In the genomic region with DNA sequence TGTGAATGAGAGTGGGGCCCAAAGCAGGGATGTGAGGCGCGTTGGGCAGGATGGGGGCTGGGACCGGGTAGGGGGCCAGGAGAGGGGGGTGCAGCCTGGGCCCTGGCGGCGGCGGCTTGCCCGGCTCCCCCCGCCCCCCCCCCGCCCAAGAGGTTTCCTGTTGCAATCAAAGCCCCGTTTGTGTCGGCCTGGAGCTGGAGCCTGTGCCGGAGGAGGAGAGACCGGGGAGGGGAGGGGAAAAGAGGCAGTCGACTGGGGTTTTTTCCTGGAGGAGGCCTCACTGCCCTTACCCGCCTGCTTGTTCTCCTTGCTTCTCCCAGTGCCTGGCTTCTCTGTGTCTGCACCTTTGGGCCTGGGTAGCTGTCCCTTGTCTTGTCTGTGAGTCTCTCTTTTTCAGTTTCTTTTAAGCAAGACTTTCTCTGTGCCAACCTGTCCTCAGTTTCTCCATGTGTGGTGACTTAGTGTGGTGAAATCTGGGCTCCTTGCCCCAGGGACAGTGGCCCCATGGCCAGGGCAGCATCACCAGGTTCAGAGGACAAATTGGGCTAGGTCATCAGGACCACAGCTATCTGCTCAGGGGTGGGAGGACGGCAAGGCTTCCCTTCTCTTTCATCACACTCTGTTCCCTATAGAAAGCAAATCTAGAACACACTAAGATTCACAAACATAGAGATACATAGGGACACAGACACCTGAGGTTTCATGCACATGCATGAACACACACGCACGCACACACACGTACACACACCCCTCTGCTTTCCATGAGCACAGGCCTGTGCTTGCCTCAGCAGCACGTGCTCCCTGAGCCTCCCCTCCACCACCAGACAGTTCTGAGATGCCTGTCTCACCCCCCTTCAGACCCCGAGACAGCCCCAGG, we compare ENCODE assay signal across 2 cellular contexts.
TF ChIP-seq lines count a peak whose summit lies in the region.

No MANE protein-coding gene starts in this region.

TF ChIP-seq in SK-N-SH treated with all-trans-retinoic acid at 6 μM for 48 hours, 23 proteins besides CTCF, POLR2A, EP300 and RAD21:
- TF ChIP-seq, protein P1, sequence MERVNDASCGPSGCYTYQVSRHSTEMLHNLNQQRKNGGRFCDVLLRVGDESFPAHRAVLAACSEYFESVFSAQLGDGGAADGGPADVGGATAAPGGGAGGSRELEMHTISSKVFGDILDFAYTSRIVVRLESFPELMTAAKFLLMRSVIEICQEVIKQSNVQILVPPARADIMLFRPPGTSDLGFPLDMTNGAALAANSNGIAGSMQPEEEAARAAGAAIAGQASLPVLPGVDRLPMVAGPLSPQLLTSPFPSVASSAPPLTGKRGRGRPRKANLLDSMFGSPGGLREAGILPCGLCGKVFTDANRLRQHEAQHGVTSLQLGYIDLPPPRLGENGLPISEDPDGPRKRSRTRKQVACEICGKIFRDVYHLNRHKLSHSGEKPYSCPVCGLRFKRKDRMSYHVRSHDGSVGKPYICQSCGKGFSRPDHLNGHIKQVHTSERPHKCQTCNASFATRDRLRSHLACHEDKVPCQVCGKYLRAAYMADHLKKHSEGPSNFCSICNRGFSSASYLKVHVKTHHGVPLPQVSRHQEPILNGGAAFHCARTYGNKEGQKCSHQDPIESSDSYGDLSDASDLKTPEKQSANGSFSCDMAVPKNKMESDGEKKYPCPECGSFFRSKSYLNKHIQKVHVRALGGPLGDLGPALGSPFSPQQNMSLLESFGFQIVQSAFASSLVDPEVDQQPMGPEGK (CRISPR knock-in tag; IDR thresholded peaks at IDR 0.05; ENCODE audit: borderline replicate concordance), result peak; percentile 82; the same call in 1 of the 2 replicates
- TF ChIP-seq ESRRG (CRISPR knock-in tag; IDR thresholded peaks at IDR 0.05), result no peak
TF ChIP-seq in SK-N-SH treated with all-trans-retinoic acid at 6 μM for 48 hours: peak in this region for 1.

TF ChIP-seq in H1, 55 proteins besides CTCF, POLR2A, EP300 and RAD21:
- TF ChIP-seq, protein P2, sequence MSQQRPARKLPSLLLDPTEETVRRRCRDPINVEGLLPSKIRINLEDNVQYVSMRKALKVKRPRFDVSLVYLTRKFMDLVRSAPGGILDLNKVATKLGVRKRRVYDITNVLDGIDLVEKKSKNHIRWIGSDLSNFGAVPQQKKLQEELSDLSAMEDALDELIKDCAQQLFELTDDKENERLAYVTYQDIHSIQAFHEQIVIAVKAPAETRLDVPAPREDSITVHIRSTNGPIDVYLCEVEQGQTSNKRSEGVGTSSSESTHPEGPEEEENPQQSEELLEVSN (IDR thresholded peaks at IDR 0.05), result 0 out of 2 replicates have a peak, but pooled peaks have one; percentile 46
- TF ChIP-seq ASH2L (IDR thresholded peaks at IDR 0.05; ENCODE audit: low read length) (peak; percentile 43), CREB1 (IDR thresholded peaks at IDR 0.05) (no peak), SIX5 (IDR thresholded peaks at IDR 0.05; ENCODE audit: low read depth, low read length) (no peak), FOSL1 (IDR thresholded peaks at IDR 0.05; ENCODE audit: insufficient read depth, low read depth, low read length) (no peak)
- TF ChIP-seq, protein P3, sequence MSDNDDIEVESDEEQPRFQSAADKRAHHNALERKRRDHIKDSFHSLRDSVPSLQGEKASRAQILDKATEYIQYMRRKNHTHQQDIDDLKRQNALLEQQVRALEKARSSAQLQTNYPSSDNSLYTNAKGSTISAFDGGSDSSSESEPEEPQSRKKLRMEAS (IDR thresholded peaks at IDR 0.05), result peak; percentile 30; the same call in 1 of the 2 replicates
